Comparison of ENCODE assay signal across 8 cellular contexts in genomic region chr10:5814110-5815107, GRCh38. TPM values are rescaled to one million over a fixed set of nuclear protein-coding genes. Genes with fewer than 3 reads are reported as not detected.
A peak's percentile ranks its signal among the peaks of the same experiment; 100 is the strongest.
DNase-seq lines count a peak whose midpoint lies in the region; ATAC-seq and TF ChIP-seq lines count a peak whose summit lies in the region.

No MANE protein-coding gene starts in this region.

- H3K27ac ChIP-seq in KOPT-K1 (ENCODE audit: low read depth, low read length, poor library complexity, severe bottlenecking) (peak overlapping the region; percentile 93), right lobe of liver (peak overlapping the region; percentile 89 to 97 (median 94)), tibial nerve (peak overlapping the region; percentile 89 to 99 (median 94))

- intact Hi-C loops in right lobe of liver (cut with DNase I) = no loop called here

- H3K4me1 ChIP-seq in right lobe of liver (peaks cover 0 to 35% (median 3%) of the 10 kb centered on the region in 4 donors), tibial nerve (peaks cover 0 to 39% (median 30%) of the 10 kb centered on the region in 4 donors)

- H3K9me3 ChIP-seq in KOPT-K1 (ENCODE audit: insufficient read depth, low read length, poor library complexity, severe bottlenecking) = no peaks in the 10 kb centered on the region
- no peaks in the 10 kb centered on the region for H3K9me3 ChIP-seq in right lobe of liver
- H3K9me3 ChIP-seq in tibial nerve = no peaks in the 10 kb centered on the region

- 22% methylated on average over 11 of the region's 12 CpGs for WGBS in right lobe of liver (ENCODE audit: insufficient coverage, low coverage, low lambda C conversion rate, missing lambda C conversion rate)
- WGBS in tibial nerve, 2 donors = 17 to 19% methylated on average over 12 of the region's 12 CpGs

- DNase-seq in Daoy (ENCODE audit: low read depth) (peak; percentile 22), amniotic epithelial cell (ENCODE audit: low read depth) (peak; percentile 18), right lobe of liver (no peak), tibial nerve (ENCODE audit: low spot score in 2 of 2) (no peak)

- no peak for TF ChIP-seq POLR2A in right lobe of liver (IDR thresholded peaks at IDR 0.05)
- TF ChIP-seq POLR2A in tibial nerve (IDR thresholded peaks at IDR 0.05) = no peak

- no peak for TF ChIP-seq EP300 in tibial nerve (IDR thresholded peaks at IDR 0.05)

- H3K36me3 ChIP-seq in KOPT-K1 (ENCODE audit: insufficient read depth, low read length) = no peaks in the 10 kb centered on the region
- no peaks in the 10 kb centered on the region for H3K36me3 ChIP-seq in right lobe of liver
- H3K36me3 ChIP-seq in tibial nerve = no peaks in the 10 kb centered on the region

- H3K4me3 ChIP-seq in right lobe of liver (peak overlapping the region; percentile 61 to 99 (median 69)), tibial nerve (peak overlapping the region; percentile 73 to 100 (median 89))

- ATAC-seq in right lobe of liver = no peak
- no peak for ATAC-seq in HG03196 (IDR thresholded peaks at IDR 0.05; ENCODE audit: unreplicated experiment)
- ATAC-seq in GM21576 (IDR thresholded peaks at IDR 0.05; ENCODE audit: unreplicated experiment) = no peak
- ATAC-seq in HG03378 (IDR thresholded peaks at IDR 0.05; ENCODE audit: unreplicated experiment) = no peak

- no peak for TF ChIP-seq CTCF in right lobe of liver (IDR thresholded peaks at IDR 0.05)
- TF ChIP-seq CTCF in tibial nerve (IDR thresholded peaks at IDR 0.05) = no peak

- H3K27me3 ChIP-seq in right lobe of liver = no peaks in the 10 kb centered on the region
- no peaks in the 10 kb centered on the region for H3K27me3 ChIP-seq in tibial nerve

RNA-seq across cellular contexts. Expression of gene GDI2, which starts 1.2 kb away (rescaled TPM):
- total RNA-seq in Daoy (2014; rRNA removed; shearing (Covaris generic)) = 340 and 354 TPM in 2 replicates
- total RNA-seq in right lobe of liver (100 to 1,000 TPM; 116 to 228 (median 128) TPM), tibial nerve (100 to 1,000 TPM; 175 to 225 (median 199) TPM)

Comparison
In these comparisons a context has a peak if more than half of its experiments do, and no peak if none do; other contexts are left out.
1. DNase-seq: peak in Daoy (single experiment) and amniotic epithelial cell (single experiment); none in right lobe of liver (0 of 3) and tibial nerve (0 of 2).
2. Peak in every context shown above with its lines, with median percentiles within 50 percentile points of each other: H3K27ac ChIP-seq.